Comparison of ENCODE assay signal across 24 cellular contexts in genomic region chr10:109480836-109481235, GRCh38.
"Had no signal": no experiment of that assay in that cellular context is flagged by ENCODE, and none has a peak within 500 bp of the region (broad histone marks: within the 10 kb centered on the region; RNA-seq: fewer than 3 reads in every experiment).

No MANE protein-coding gene starts in this region.

- H3K36me3 Mint-ChIP-seq: naive thymus-derived CD4-positive, alpha-beta T cell; stimulated activated naive B cell treated with anti-CD40 and anti-IgM and Interleukin-4, amounts not matched to agents 10 μg/mL and 1 μg/mL and 100 μg/mL, for 72 hours had no signal

- H2AFZ ChIP-seq: hepatocyte had no signal

- H3K9me3 Mint-ChIP-seq: nephron progenitor cell; stimulated activated naive B cell treated with anti-CD40 and anti-IgM and Interleukin-4, amounts not matched to agents 10 μg/mL and 1 μg/mL and 100 μg/mL, for 72 hours; stimulated activated naive CD8-positive, alpha-beta T cell treated with anti-CD3 and anti-CD28 coated beads, Interleukin-15, amount 100 ng/mL, for 72 hours had no signal

- H3K36me3 ChIP-seq: esophagus squamous epithelium, right lobe of liver, spleen, tibial nerve, upper lobe of right lung had no signal

- H3K4me3 Mint-ChIP-seq: effector memory CD8-positive, alpha-beta T cell; naive thymus-derived CD4-positive, alpha-beta T cell; nephron progenitor cell; stimulated activated naive B cell treated with anti-CD40 and anti-IgM and Interleukin-4, amounts not matched to agents 10 μg/mL and 1 μg/mL and 100 μg/mL, for 72 hours; stimulated activated naive CD8-positive, alpha-beta T cell treated with anti-CD3 and anti-CD28 coated beads, Interleukin-15, amount 100 ng/mL, for 72 hours had no signal

- H3K4me1 ChIP-seq: esophagus squamous epithelium, foreskin keratinocyte, psoas muscle, right lobe of liver, spleen, tibial nerve, upper lobe of right lung had no signal

- H3K27ac Mint-ChIP-seq: effector memory CD8-positive, alpha-beta T cell; naive thymus-derived CD4-positive, alpha-beta T cell; nephron progenitor cell; stimulated activated naive B cell treated with anti-CD40 and anti-IgM and Interleukin-4, amounts not matched to agents 10 μg/mL and 1 μg/mL and 100 μg/mL, for 72 hours; stimulated activated naive CD8-positive, alpha-beta T cell treated with anti-CD3 and anti-CD28 coated beads, Interleukin-15, amount 100 ng/mL, for 72 hours had no signal

- H3K4me3 ChIP-seq: esophagus squamous epithelium, hepatocyte, lung, psoas muscle, right lobe of liver, spleen, testis, tibial nerve, upper lobe of right lung had no signal

- H3K79me2 ChIP-seq: hepatocyte had no signal

- H3K4me1 Mint-ChIP-seq: naive thymus-derived CD4-positive, alpha-beta T cell; nephron progenitor cell; stimulated activated naive B cell treated with anti-CD40 and anti-IgM and Interleukin-4, amounts not matched to agents 10 μg/mL and 1 μg/mL and 100 μg/mL, for 72 hours; stimulated activated naive CD8-positive, alpha-beta T cell treated with anti-CD3 and anti-CD28 coated beads, Interleukin-15, amount 100 ng/mL, for 72 hours had no signal

- H3K27ac ChIP-seq: esophagus squamous epithelium, foreskin keratinocyte, hepatocyte, psoas muscle, right lobe of liver, spleen, testis, tibial nerve, upper lobe of right lung had no signal

- DNase-seq: effector memory CD8-positive, alpha-beta T cell; esophagus squamous epithelium; foreskin keratinocyte; head of caudate nucleus; left colon; left ventricle myocardium superior; mesenchymal stem cell; midbrain; naive thymus-derived CD4-positive, alpha-beta T cell; nephron progenitor cell; psoas muscle; retina; right lobe of liver; spleen; stimulated activated CD4-positive, alpha-beta T cell treated with anti-CD3 and anti-CD28 coated beads, Interleukin-15, amount 100 ng/mL, for 24 hours; stimulated activated CD4-positive, alpha-beta T cell treated with anti-CD3 and anti-CD28 coated beads, Interleukin-2, amount 100 ng/mL, for 24 hours; stimulated activated CD4-positive, alpha-beta T cell treated with anti-CD3 and anti-CD28 coated beads, Interleukin-4, amount 100 ng/mL, for 4 hours; stimulated activated naive B cell treated with anti-CD40 and anti-IgM and Interleukin-4, amounts not matched to agents 10 μg/mL and 1 μg/mL and 100 μg/mL, for 72 hours; stimulated activated naive CD8-positive, alpha-beta T cell treated with anti-CD3 and anti-CD28 coated beads, Interleukin-15, amount 100 ng/mL, for 72 hours; testis; upper lobe of right lung had no signal

- H3K27me3 ChIP-seq: esophagus squamous epithelium, foreskin keratinocyte, hepatocyte, right lobe of liver, spleen, testis, tibial nerve, upper lobe of right lung had no signal

- H3K27me3 Mint-ChIP-seq: effector memory CD8-positive, alpha-beta T cell; stimulated activated naive B cell treated with anti-CD40 and anti-IgM and Interleukin-4, amounts not matched to agents 10 μg/mL and 1 μg/mL and 100 μg/mL, for 72 hours; stimulated activated naive CD8-positive, alpha-beta T cell treated with anti-CD3 and anti-CD28 coated beads, Interleukin-15, amount 100 ng/mL, for 72 hours had no signal

- H3K9me3 ChIP-seq: esophagus squamous epithelium, psoas muscle, right lobe of liver, spleen, testis, tibial nerve, upper lobe of right lung had no signal

- H3K4me2 ChIP-seq: hepatocyte had no signal
